In the genomic region with DNA sequence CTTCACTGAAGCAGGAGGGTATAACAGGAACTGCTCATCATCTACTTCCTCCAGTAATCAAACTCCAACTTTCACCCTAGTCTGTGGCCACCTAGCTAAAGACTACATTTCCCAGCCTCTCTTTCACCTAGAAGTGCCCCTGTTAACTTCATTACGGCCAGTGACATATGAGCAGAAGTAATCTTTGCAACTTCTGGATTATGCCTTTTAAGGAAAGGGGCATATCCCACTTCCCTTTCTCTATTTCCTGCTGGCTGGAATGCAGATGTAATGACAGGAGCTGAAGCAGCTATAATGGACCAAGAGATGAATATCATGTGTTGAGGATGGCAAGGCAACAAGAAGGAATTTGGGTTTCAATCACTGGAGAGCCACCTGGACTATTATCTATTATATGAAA, we compare ENCODE assay signal across 22 cellular contexts. TPM values are rescaled to one million over a fixed set of nuclear protein-coding genes. Genes with fewer than 3 reads are reported as not detected.
"Had no signal": no experiment of that assay in that cellular context is flagged by ENCODE, and none has a peak within 500 bp of the region (broad histone marks: within the 10 kb centered on the region; RNA-seq: fewer than 3 reads in every experiment).

No MANE protein-coding gene starts in this region.

- H3K36me3 Mint-ChIP-seq: activated CD4-positive, alpha-beta memory T cell treated with anti-CD3 and anti-CD28 coated beads for 36 hours; brain; mesothelial cell of epicardium had no signal

- H3K27me3 Mint-ChIP-seq: activated naive CD8-positive, alpha-beta T cell treated with anti-CD3 and anti-CD28 coated beads, Interleukin-2, amount 10 ng/mL, durations not matched to agents 7 days and 5 days had no signal

- H3K79me2 ChIP-seq: hepatocyte had no signal

- H3K4me2 ChIP-seq: hepatocyte had no signal

- H3K9me3 ChIP-seq: colonic mucosa, prostate gland, suprapubic skin had no signal

- H3K27ac Mint-ChIP-seq: activated CD4-positive, alpha-beta memory T cell treated with anti-CD3 and anti-CD28 coated beads for 36 hours; activated naive CD8-positive, alpha-beta T cell treated with anti-CD3 and anti-CD28 coated beads, Interleukin-2, amount 10 ng/mL, durations not matched to agents 7 days and 5 days; brain; mesothelial cell of epicardium; nephron progenitor cell had no signal

- ATAC-seq: right cardiac atrium had no signal

- DNase-seq: activated CD4-positive, alpha-beta memory T cell treated with anti-CD3 and anti-CD28 coated beads for 36 hours; activated CD8-positive, alpha-beta memory T cell treated with anti-CD3 and anti-CD28 coated beads, Interleukin-2, amount 50 U/mL, for 4 hours; activated gamma-delta T cell treated with Interleukin-2 at 50 U/mL for 16 hours; activated naive CD8-positive, alpha-beta T cell treated with anti-CD3 and anti-CD28 coated beads, Interleukin-2, amount 10 ng/mL, durations not matched to agents 7 days and 5 days; central memory CD4-positive, alpha-beta T cell; colonic mucosa; islet precursor cell; nephron progenitor cell; right cardiac atrium; small intestine; stimulated activated CD4-positive, alpha-beta T cell treated with anti-CD3 and anti-CD28 coated beads, Interleukin-4, amount 100 ng/mL, for 24 hours; stimulated activated naive CD4-positive, alpha-beta T cell treated with Interleukin-2 at 50 U/mL for 16 hours; trophoblast cell; WERI-Rb-1 had no signal

- H3K4me3 ChIP-seq: colonic mucosa, hepatocyte, lung, prostate gland, suprapubic skin had no signal

- H3K27me3 ChIP-seq: colonic mucosa, hepatocyte, suprapubic skin had no signal

- H2AFZ ChIP-seq: hepatocyte had no signal

- H3K27ac ChIP-seq: colonic mucosa, hepatocyte, prostate gland, suprapubic skin, WERI-Rb-1 had no signal

- H3K4me3 Mint-ChIP-seq: activated CD4-positive, alpha-beta memory T cell treated with anti-CD3 and anti-CD28 coated beads for 36 hours; activated naive CD8-positive, alpha-beta T cell treated with anti-CD3 and anti-CD28 coated beads, Interleukin-2, amount 10 ng/mL, durations not matched to agents 7 days and 5 days; brain; mesothelial cell of epicardium; nephron progenitor cell had no signal

- H3K4me1 ChIP-seq: colonic mucosa, prostate gland, suprapubic skin had no signal

- FAIRE-seq: small intestine had no signal

- H3K36me3 ChIP-seq: colonic mucosa, prostate gland, suprapubic skin, WERI-Rb-1 had no signal

- H3K4me1 Mint-ChIP-seq: brain had no signal

RNA-seq across cellular contexts. Expression of gene PGA3, which starts 34.5 kb away (rescaled TPM):
- total RNA-seq: activated CD4-positive, alpha-beta memory T cell treated with anti-CD3 and anti-CD28 coated beads for 36 hours; activated naive CD8-positive, alpha-beta T cell treated with anti-CD3 and anti-CD28 coated beads, Interleukin-2, amount 10 ng/mL, durations not matched to agents 7 days and 5 days; esophagus mucosa; lung; mesothelial cell of epicardium; osteoblast had no signal

RNA-seq across cellular contexts. Expression of gene PGA4, which starts 53.3 kb away (rescaled TPM):
- total RNA-seq: activated CD4-positive, alpha-beta memory T cell treated with anti-CD3 and anti-CD28 coated beads for 36 hours; activated naive CD8-positive, alpha-beta T cell treated with anti-CD3 and anti-CD28 coated beads, Interleukin-2, amount 10 ng/mL, durations not matched to agents 7 days and 5 days; colonic mucosa; esophagus mucosa; mesothelial cell of epicardium; osteoblast; prostate gland had no signal
